ENCODE assay signal across 9 cellular contexts in the genomic region with DNA sequence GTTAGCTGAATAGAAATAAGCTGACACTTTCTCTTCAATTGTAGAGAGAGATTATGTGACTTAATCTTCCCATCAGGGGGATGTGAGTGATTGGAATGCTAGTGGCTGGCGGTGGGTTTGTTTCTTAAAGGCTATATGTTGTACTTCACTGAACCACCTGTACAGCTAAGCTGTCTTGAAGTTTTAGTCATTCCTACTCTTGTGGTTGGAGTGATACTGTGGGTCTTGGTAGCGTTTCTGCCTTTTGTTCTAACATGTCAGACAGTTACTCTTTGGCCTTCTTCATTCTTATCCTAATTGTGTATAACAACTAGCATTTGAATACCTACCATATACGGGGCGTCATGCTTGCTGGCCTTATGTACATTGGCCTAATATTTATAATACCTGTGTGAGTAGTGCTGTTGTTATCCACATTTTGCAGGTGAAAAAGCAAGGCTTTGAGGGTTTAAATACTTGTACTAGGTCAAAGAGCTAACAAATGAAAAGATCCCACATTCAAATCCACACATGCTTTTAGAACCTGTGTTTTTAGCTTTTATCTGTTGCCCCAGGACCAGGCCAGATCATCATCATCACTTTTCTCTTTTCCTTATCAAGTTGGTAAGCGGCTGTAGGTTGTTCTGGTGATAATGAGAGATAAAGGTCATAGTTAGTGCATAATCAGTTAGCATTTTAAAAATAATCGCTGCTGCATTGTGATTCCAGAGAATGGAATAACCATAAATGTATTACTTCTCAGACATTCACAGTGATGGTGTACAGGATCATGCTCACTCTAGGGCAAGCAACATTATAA. TPM values are rescaled to one million over a fixed set of nuclear protein-coding genes. Genes with fewer than 3 reads are reported as not detected.
A peak's percentile ranks its signal among the peaks of the same experiment; 100 is the strongest.
DNase-seq lines count a peak whose midpoint lies in the region; ATAC-seq lines count a peak whose summit lies in the region.
"Had no signal": no experiment of that assay in that cellular context is flagged by ENCODE, and none has a peak within 500 bp of the region (broad histone marks: within the 10 kb centered on the region; RNA-seq: fewer than 3 reads in every experiment).

No MANE protein-coding gene starts in this region.

- H3K4me1 Mint-ChIP-seq in stimulated activated naive B cell treated with anti-CD40 and anti-IgM and Interleukin-4, amounts not matched to agents 10 μg/mL and 1 μg/mL and 100 μg/mL, for 72 hours: peaks cover 36 to 58% of the 10 kb centered on the region in 2 donors

- no peak for DNase-seq in Right ventricle myocardium superior
- no peak for DNase-seq in Right ventricle myocardium inferior (ENCODE audit: missing footprints)
- no peak for DNase-seq in stimulated activated naive B cell treated with anti-CD40 and anti-IgM and Interleukin-4, amounts not matched to agents 10 μg/mL and 1 μg/mL and 100 μg/mL, for 72 hours
- no peak for DNase-seq in DMS114 treated with DMSO at 0.1 percent for 48 hours (lab: John Stamatoyannopoulos, UW; ENCODE audit: unreplicated experiment)
- no peak for DNase-seq in activated CD4-positive, CD25-positive, alpha-beta regulatory T cell (lab: John Stamatoyannopoulos, UW)
- DNase-seq in amygdala (lab: John Stamatoyannopoulos, UW): no peak
- DNase-seq: left colon had no signal

- no peaks in the 10 kb centered on the region for H3K27me3 Mint-ChIP-seq in stimulated activated naive B cell treated with anti-CD40 and anti-IgM and Interleukin-4, amounts not matched to agents 10 μg/mL and 1 μg/mL and 100 μg/mL, for 72 hours

- no peaks in the 10 kb centered on the region for H3K9me3 Mint-ChIP-seq in stimulated activated naive B cell treated with anti-CD40 and anti-IgM and Interleukin-4, amounts not matched to agents 10 μg/mL and 1 μg/mL and 100 μg/mL, for 72 hours

- no peak overlapping the region for H3K4me3 Mint-ChIP-seq in stimulated activated naive B cell treated with anti-CD40 and anti-IgM and Interleukin-4, amounts not matched to agents 10 μg/mL and 1 μg/mL and 100 μg/mL, for 72 hours

- intact Hi-C loops in Right ventricle myocardium superior (cut with DNase I) (no loop called here), Right ventricle myocardium inferior (cut with DNase I) (loop anchor here (5.0 kb wide), 1 partner anchor 48 kb away; a partner anchor contains a TSS)

- peaks cover 0 to 2% of the 10 kb centered on the region in 2 donors for H3K36me3 Mint-ChIP-seq in stimulated activated naive B cell treated with anti-CD40 and anti-IgM and Interleukin-4, amounts not matched to agents 10 μg/mL and 1 μg/mL and 100 μg/mL, for 72 hours

- ATAC-seq in Right ventricle myocardium superior (ENCODE audit: poor library complexity) (peak; percentile 5), Right ventricle myocardium inferior (no peak), GM21825 (IDR thresholded peaks at IDR 0.05; ENCODE audit: unreplicated experiment) (peak; percentile 96), HG03442 (IDR thresholded peaks at IDR 0.05; ENCODE audit: unreplicated experiment) (peak; percentile 98)
- peak; percentile 92 to 97 for ATAC-seq in stimulated activated naive B cell treated with anti-CD40 and anti-IgM and Interleukin-4, amounts not matched to agents 10 μg/mL and 1 μg/mL and 100 μg/mL, for 72 hours (replicated peaks)
- ATAC-seq: left colon had no signal

- peak overlapping the region; percentile 42 for H3K27ac Mint-ChIP-seq in stimulated activated naive B cell treated with anti-CD40 and anti-IgM and Interleukin-4, amounts not matched to agents 10 μg/mL and 1 μg/mL and 100 μg/mL, for 72 hours

RNA-seq across cellular contexts. Expression of a gene that starts 50.2 kb away (rescaled TPM):
- total RNA-seq in Right ventricle myocardium superior (322 TPM), Right ventricle myocardium inferior (292 TPM)
